Comparison of ENCODE assay signal across 11 cellular contexts in genomic region chr12:26633591-26634210, GRCh38.
DNase-seq lines count a peak whose midpoint lies in the region; ATAC-seq and TF ChIP-seq lines count a peak whose summit lies in the region.
"Had no signal": no experiment of that assay in that cellular context is flagged by ENCODE, and none has a peak within 500 bp of the region (broad histone marks: within the 10 kb centered on the region; RNA-seq: fewer than 3 reads in every experiment).

No MANE protein-coding gene starts in this region.

- ATAC-seq in GM18505 (IDR thresholded peaks at IDR 0.05; ENCODE audit: unreplicated experiment) = no peak
- ATAC-seq: natural killer cell had no signal

- DNase-seq in EL (peak; percentile 73), NCI-H146 treated with DMSO at 0.1 percent for 48 hours (lab: John Stamatoyannopoulos, UW; ENCODE audit: unreplicated experiment) (peak; percentile 58), epidermal melanocyte (ENCODE audit: insufficient read length, low spot score) (peak; percentile 20), myocyte (ENCODE audit: low read depth) (peak; percentile 50), T1000 (lab: John Stamatoyannopoulos, UW) (no peak), ecto neural progenitor cell (ENCODE audit: low spot score) (no peak)
- DNase-seq in stimulated activated CD4-positive, alpha-beta T cell treated with anti-CD3 and anti-CD28 coated beads, Interleukin-12 subunit alpha, Interleukin-12 subunit beta, amount 100 ng/mL, for 4 hours = no peak
- DNase-seq: cortex of kidney, natural killer cell, Peyer's patch had no signal

- no peak for TF ChIP-seq POLR2A in GM18505 (IDR thresholded peaks at IDR 0.05; ENCODE audit: borderline replicate concordance, extremely low read depth, insufficient read depth, insufficient read length)

Comparison
In these comparisons a context has a peak if more than half of its experiments do, and no peak if none do; other contexts are left out.
1. DNase-seq: peak in EL (single experiment), NCI-H146 treated with DMSO at 0.1 percent for 48 hours (single experiment), epidermal melanocyte (single experiment) and myocyte (single experiment); none in T1000 (single experiment), stimulated activated CD4-positive, alpha-beta T cell treated with anti-CD3 and anti-CD28 coated beads, Interleukin-12 subunit alpha, Interleukin-12 subunit beta, amount 100 ng/mL, for 4 hours (single experiment) and ecto neural progenitor cell (single experiment).